8 cellular contexts compared by ENCODE assay signal in genomic region chr16:380837-381787, GRCh38. TPM values are rescaled to one million over a fixed set of nuclear protein-coding genes. Genes with fewer than 3 reads are reported as not detected.
A peak's percentile ranks its signal among the peaks of the same experiment; 100 is the strongest.
DNase-seq lines count a peak whose midpoint lies in the region; ATAC-seq, FAIRE-seq and TF ChIP-seq lines count a peak whose summit lies in the region.

No MANE protein-coding gene starts in this region.

- H3K4me1 ChIP-seq in ectodermal cell (ENCODE audit: control insufficient read depth, insufficient read depth, low read length) (peaks cover 19% of the 10 kb centered on the region), mucosa of stomach (ENCODE audit: control insufficient read depth, insufficient read depth, low read length) (peaks cover 29% of the 10 kb centered on the region)

- no peaks in the 10 kb centered on the region for H3K9me3 ChIP-seq in ectodermal cell (ENCODE audit: control insufficient read depth, low read length)
- H3K9me3 ChIP-seq in mucosa of stomach (ENCODE audit: control insufficient read depth, low read length): no peaks in the 10 kb centered on the region

- TF ChIP-seq POLR2A in GM12891 (IDR thresholded peaks at IDR 0.05; ENCODE audit: low read depth, low read length): no peak

- H3K36me3 ChIP-seq in ectodermal cell (ENCODE audit: control insufficient read depth, insufficient read depth, low read length) (no peaks in the 10 kb centered on the region), mucosa of stomach (ENCODE audit: control insufficient read depth, insufficient read depth, low read length) (peaks cover 8% of the 10 kb centered on the region)

- FAIRE-seq in GM12891 (lab: Jason Lieb, UNC): peak; percentile 66

- no peak overlapping the region for H3K27ac ChIP-seq in ectodermal cell (ENCODE audit: insufficient read depth, low read depth, low read length, poor library complexity, severe bottlenecking)

- WGBS in ectodermal cell, 2 experiments: 1% methylated on average over 83 of the region's 83 CpGs

- DNase-seq in GM12891 (ENCODE audit: insufficient read length, low spot score): peak; percentile 69
- DNase-seq in HCEC 1CT: peak; percentile 18
- peak; percentile 13 for DNase-seq in RPMI7951 (ENCODE audit: low read depth)
- no peak for DNase-seq in cerebellar nuclear complex (lab: John Stamatoyannopoulos, UW)
- DNase-seq in stimulated activated CD4-positive, alpha-beta T cell treated with anti-CD3 and anti-CD28 coated beads, Interleukin-1b, Interleukin-23, amount 100 ng/mL, for 48 hours: no peak

- no peak for ATAC-seq in HG02870 (IDR thresholded peaks at IDR 0.05; ENCODE audit: unreplicated experiment)

- H3K4me3 ChIP-seq in ectodermal cell (ENCODE audit: insufficient read depth, low read depth, low read length): peak overlapping the region; percentile 75
- peak overlapping the region; percentile 50 for H3K4me3 ChIP-seq in mucosa of stomach (ENCODE audit: low read length)

- peak overlapping the region; percentile 80 for H3K9ac ChIP-seq in mucosa of stomach (ENCODE audit: low read length)

- H3K27me3 ChIP-seq in ectodermal cell (ENCODE audit: control insufficient read depth, insufficient read depth, low read length, poor library complexity, severe bottlenecking) (peaks cover 24% of the 10 kb centered on the region), mucosa of stomach (ENCODE audit: control insufficient read depth, insufficient read depth, low read length) (no peaks in the 10 kb centered on the region)

TF ChIP-seq in GM12891, 5 proteins besides CTCF, POLR2A, EP300 and RAD21:
- TF ChIP-seq POLR2AphosphoS5 (IDR thresholded peaks at IDR 0.05; ENCODE audit: low read depth, low read length) (no peak), TAF1 (IDR thresholded peaks at IDR 0.05; ENCODE audit: low read depth, low read length) (no peak), PAX5 (IDR thresholded peaks at IDR 0.05; ENCODE audit: insufficient read depth, low read length, severe bottlenecking) (no peak), SPI1 (IDR thresholded peaks at IDR 0.05; ENCODE audit: low read depth, low read length) (no peak), POU2F2 (IDR thresholded peaks at IDR 0.05; ENCODE audit: low read depth, low read length) (no peak)

RNA-seq across cellular contexts. Expression of gene PGAP6, which starts 0.7 kb away (rescaled TPM):
- polyA plus RNA-seq in GM12891 (2012; ENCODE audit: low read depth, missing spikeins): 19.7 TPM
- total RNA-seq in RPMI7951 (2014; rRNA removed; shearing (Covaris generic)): 20.2 and 25.8 TPM in 2 replicates
- 46.1 TPM for polyA plus RNA-seq in ectodermal cell (2013, experiment 1 of 4)
- polyA plus RNA-seq in ectodermal cell (2013, experiment 2 of 4): 43.0 TPM
- polyA plus RNA-seq in ectodermal cell (2013, experiment 3 of 4): 35.2 TPM
- polyA plus RNA-seq in ectodermal cell (2013, experiment 4 of 4): 37.4 TPM

RNA-seq across cellular contexts. Expression of gene MRPL28, which starts 10.8 kb away (rescaled TPM):
- polyA plus RNA-seq in GM12891 (2012; ENCODE audit: low read depth, missing spikeins): 62.7 TPM
- 119 and 138 TPM in 2 replicates for total RNA-seq in RPMI7951 (2014; rRNA removed; shearing (Covaris generic))
- 86.3 TPM for polyA plus RNA-seq in ectodermal cell (2013, experiment 1 of 4)
- polyA plus RNA-seq in ectodermal cell (2013, experiment 2 of 4): 87.0 TPM
- 68.8 TPM for polyA plus RNA-seq in ectodermal cell (2013, experiment 3 of 4)
- 81.9 TPM for polyA plus RNA-seq in ectodermal cell (2013, experiment 4 of 4)

RNA-seq across cellular contexts. Expression of gene NME4, which starts 15.9 kb away (rescaled TPM):
- 97.2 TPM for polyA plus RNA-seq in GM12891 (2012; ENCODE audit: low read depth, missing spikeins)
- 72.3 and 76.0 TPM in 2 replicates for total RNA-seq in RPMI7951 (2014; rRNA removed; shearing (Covaris generic))
- polyA plus RNA-seq in ectodermal cell (2013, experiment 1 of 4): 279 TPM
- 259 TPM for polyA plus RNA-seq in ectodermal cell (2013, experiment 2 of 4)
- 305 TPM for polyA plus RNA-seq in ectodermal cell (2013, experiment 3 of 4)
- polyA plus RNA-seq in ectodermal cell (2013, experiment 4 of 4): 341 TPM

RNA-seq across cellular contexts. Expression of gene DECR2, which starts 20.6 kb away (rescaled TPM):
- polyA plus RNA-seq in GM12891 (2012; ENCODE audit: low read depth, missing spikeins): 8.3 TPM
- total RNA-seq in RPMI7951 (2014; rRNA removed; shearing (Covaris generic)): 8.9 and 10.1 TPM in 2 replicates
- 27.4 TPM for polyA plus RNA-seq in ectodermal cell (2013, experiment 1 of 4)
- polyA plus RNA-seq in ectodermal cell (2013, experiment 2 of 4): 28.0 TPM
- 25.3 TPM for polyA plus RNA-seq in ectodermal cell (2013, experiment 3 of 4)
- polyA plus RNA-seq in ectodermal cell (2013, experiment 4 of 4): 27.1 TPM

RNA-seq across cellular contexts. Expression of gene AXIN1, which starts 28.6 kb away (rescaled TPM):
- polyA plus RNA-seq in GM12891 (2012; ENCODE audit: low read depth, missing spikeins): 13.5 TPM
- 5.8 and 8.3 TPM in 2 replicates for total RNA-seq in RPMI7951 (2014; rRNA removed; shearing (Covaris generic))
- 30.4 TPM for polyA plus RNA-seq in ectodermal cell (2013, experiment 1 of 4)
- 30.3 TPM for polyA plus RNA-seq in ectodermal cell (2013, experiment 2 of 4)
- polyA plus RNA-seq in ectodermal cell (2013, experiment 3 of 4): 24.6 TPM
- 27.8 TPM for polyA plus RNA-seq in ectodermal cell (2013, experiment 4 of 4)

Comparison
In these comparisons a context has a peak if more than half of its experiments do, and no peak if none do; other contexts are left out.
1. DNase-seq: peak in GM12891 (single experiment), HCEC 1CT (single experiment) and RPMI7951 (single experiment); none in cerebellar nuclear complex (0 of 2) and stimulated activated CD4-positive, alpha-beta T cell treated with anti-CD3 and anti-CD28 coated beads, Interleukin-1b, Interleukin-23, amount 100 ng/mL, for 48 hours (single experiment).